Comparison of ENCODE assay signal across 18 cellular contexts in genomic region chr21:16181024-16181423, GRCh38.
DNase-seq lines count a peak whose midpoint lies in the region; ATAC-seq and TF ChIP-seq lines count a peak whose summit lies in the region.
"Had no signal": no experiment of that assay in that cellular context is flagged by ENCODE, and none has a peak within 500 bp of the region (broad histone marks: within the 10 kb centered on the region; RNA-seq: fewer than 3 reads in every experiment).

No MANE protein-coding gene starts in this region.

- intact Hi-C loops in right cardiac atrium (cut with DNase I) = loop anchor here in 1 of 4 donors (10.0 kb wide), 1 partner anchor 86 kb away; no protein-coding TSS in a partner anchor
- intact Hi-C loops in left ventricle myocardium superior (cut with micrococcal nuclease) = no loop called here
- intact Hi-C loops in vagina (cut with DNase I) = loop anchor here (10.0 kb wide), 1 partner anchor 56 kb away; no protein-coding TSS in a partner anchor

- no peaks in the 10 kb centered on the region for H3K9me3 ChIP-seq in right cardiac atrium (ENCODE audit: control insufficient read depth, low read length)
- no peaks in the 10 kb centered on the region for H3K9me3 ChIP-seq in vagina
- H3K9me3 ChIP-seq: BLaER1 treated with 17β-estradiol and CSF1 and Interleukin-3, amounts not matched to agents 10 nM and 100 nM; tibial artery had no signal

- in situ Hi-C loops in G401 (cut with HindIII; ENCODE audit: low sequenced_read_pairs) = no loop called here

- H3K4me3 ChIP-seq in right cardiac atrium (ENCODE audit: low read length) (no peak overlapping the region), vagina (no peak overlapping the region)
- H3K4me3 ChIP-seq: BLaER1 treated with 17β-estradiol and CSF1 and Interleukin-3, amounts not matched to agents 10 nM and 100 nM; GM12878; tibial artery had no signal

- WGBS in right cardiac atrium = 57% methylated on average over 3 of the region's 3 CpGs

- DNase-seq in right cardiac atrium = no peak
- no peak for DNase-seq in left ventricle myocardium superior
- peak; percentile 53 to 94 for DNase-seq in dermis microvascular lymphatic vessel endothelial cell (ENCODE audit: low read depth in 2 of 2)
- peak; percentile 80 to 95 for DNase-seq in lung microvascular endothelial cell (ENCODE audit: low read depth in 2 of 2)
- DNase-seq in vagina (ENCODE audit: extremely low spot score in 2 of 2) = no peak
- no peak for DNase-seq in G401 (ENCODE audit: low spot score)
- DNase-seq in NCI-H1092 (lab: John Stamatoyannopoulos, UW) = no peak
- DNase-seq in NCI-H1417 (lab: John Stamatoyannopoulos, UW) = no peak
- DNase-seq: activated CD4-positive, alpha-beta T cell treated with anti-CD3 and anti-CD28 coated beads for 1 hour; foreskin melanocyte; GF-D8; NCI-H1694; NCI-H226; posterior cingulate gyrus; tibial artery had no signal

- H3K4me1 ChIP-seq in right cardiac atrium (ENCODE audit: control insufficient read depth, insufficient read depth, low read length) (no peaks in the 10 kb centered on the region), vagina (peaks cover 18% of the 10 kb centered on the region)

- H3K36me3 ChIP-seq in vagina = no peaks in the 10 kb centered on the region
- H3K36me3 ChIP-seq: BLaER1 treated with 17β-estradiol and CSF1 and Interleukin-3, amounts not matched to agents 10 nM and 100 nM; tibial artery had no signal

- peak; percentile 72 to 92 for ATAC-seq in right cardiac atrium
- ATAC-seq in left ventricle myocardium superior = no peak
- ATAC-seq: GM12878; stimulated activated effector memory CD8-positive, alpha-beta T cell treated with anti-CD3 and anti-CD28 coated beads, Interleukin-12 subunit alpha, Interleukin-12 subunit beta, amount 100 ng/mL, for 72 hours had no signal

- no peak for TF ChIP-seq POLR2A in vagina (IDR thresholded peaks at IDR 0.05)

- no peaks in the 10 kb centered on the region for H3K27me3 ChIP-seq in right cardiac atrium (ENCODE audit: control insufficient read depth, insufficient read depth)
- no peaks in the 10 kb centered on the region for H3K27me3 ChIP-seq in vagina
- H3K27me3 ChIP-seq: BLaER1 treated with 17β-estradiol and CSF1 and Interleukin-3, amounts not matched to agents 10 nM and 100 nM; tibial artery had no signal

- no peak for TF ChIP-seq CTCF in vagina (IDR thresholded peaks at IDR 0.05)

- peak overlapping the region; percentile 45 for H3K27ac ChIP-seq in right cardiac atrium (ENCODE audit: low read length)
- peak overlapping the region; percentile 49 for H3K27ac ChIP-seq in vagina
- H3K27ac ChIP-seq: tibial artery had no signal

Comparison
In these comparisons a context has a peak if more than half of its experiments do, and no peak if none do; other contexts are left out.
1. DNase-seq: peak in dermis microvascular lymphatic vessel endothelial cell (2 of 2) and lung microvascular endothelial cell (2 of 2); none in right cardiac atrium (0 of 3), left ventricle myocardium superior (single experiment), vagina (0 of 2), G401 (single experiment), NCI-H1092 (single experiment) and NCI-H1417 (0 of 3).